ENCODE assay signal across 1 cellular context in the genomic region with DNA sequence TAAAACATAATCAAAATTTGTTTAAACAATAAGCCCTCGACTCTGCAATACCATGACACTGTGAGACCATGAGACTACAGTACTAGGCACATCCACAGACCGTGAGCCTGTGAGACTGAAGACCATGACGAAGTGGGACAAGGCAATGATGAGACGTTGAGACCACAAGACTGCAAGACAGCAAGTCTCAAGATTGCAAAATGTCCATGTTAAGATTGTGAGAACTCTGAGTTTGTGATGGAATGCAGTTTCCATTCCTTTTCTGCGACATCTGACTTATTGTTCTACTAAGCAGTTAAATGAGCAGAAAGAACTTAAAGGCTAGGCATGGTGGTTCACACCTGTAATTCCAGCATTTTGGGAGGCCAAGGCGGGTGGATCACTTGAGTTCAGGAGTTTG.
TF ChIP-seq lines count a peak whose summit lies in the region.

No MANE protein-coding gene starts in this region.

TF ChIP-seq in IMR-90, 13 proteins besides CTCF, POLR2A, EP300 and RAD21 (continued from another document):
- TF ChIP-seq, protein P1, sequence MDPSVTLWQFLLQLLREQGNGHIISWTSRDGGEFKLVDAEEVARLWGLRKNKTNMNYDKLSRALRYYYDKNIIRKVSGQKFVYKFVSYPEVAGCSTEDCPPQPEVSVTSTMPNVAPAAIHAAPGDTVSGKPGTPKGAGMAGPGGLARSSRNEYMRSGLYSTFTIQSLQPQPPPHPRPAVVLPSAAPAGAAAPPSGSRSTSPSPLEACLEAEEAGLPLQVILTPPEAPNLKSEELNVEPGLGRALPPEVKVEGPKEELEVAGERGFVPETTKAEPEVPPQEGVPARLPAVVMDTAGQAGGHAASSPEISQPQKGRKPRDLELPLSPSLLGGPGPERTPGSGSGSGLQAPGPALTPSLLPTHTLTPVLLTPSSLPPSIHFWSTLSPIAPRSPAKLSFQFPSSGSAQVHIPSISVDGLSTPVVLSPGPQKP (IDR thresholded peaks at IDR 0.05; ENCODE audit: borderline replicate concordance, low read depth, low read length) = no peak
